ENCODE assay signal across 8 cellular contexts in the genomic region with DNA sequence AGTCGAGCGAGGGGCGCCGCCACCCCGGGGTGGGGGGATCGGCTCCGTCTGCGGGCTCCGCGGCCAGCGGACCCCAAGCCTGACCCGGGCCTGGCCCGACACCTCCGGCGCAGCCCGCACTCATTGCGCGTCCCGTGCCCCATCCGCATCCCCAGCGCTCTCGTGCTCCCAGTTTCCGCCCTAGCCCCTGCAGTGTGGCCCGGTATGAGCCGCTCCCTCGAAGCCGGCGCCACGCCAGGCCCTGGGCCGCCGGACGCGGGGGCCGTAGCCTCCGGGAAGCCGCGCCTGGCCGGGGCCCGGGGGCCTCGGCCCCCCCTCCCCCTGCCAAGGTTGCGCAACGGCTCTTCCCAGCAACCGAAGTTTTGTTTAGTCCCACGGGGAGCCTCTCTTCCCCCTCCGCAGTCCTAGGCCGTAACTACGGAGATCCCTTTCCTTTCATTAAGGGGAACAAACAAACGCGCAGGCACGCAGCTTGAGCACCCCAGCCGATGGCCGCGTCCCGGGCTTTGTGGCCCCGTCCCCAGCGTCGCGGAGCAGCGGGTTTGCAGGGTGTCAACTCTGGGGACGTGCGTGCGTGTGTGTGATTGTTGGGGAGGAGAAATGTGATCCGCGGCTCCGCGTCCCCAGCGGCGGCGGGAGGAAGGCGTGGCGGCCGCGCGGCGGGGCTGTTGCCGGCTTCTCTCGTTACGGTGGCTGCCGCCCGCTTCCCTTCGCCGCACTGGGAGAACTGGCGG. TPM values are rescaled to one million over a fixed set of nuclear protein-coding genes. Genes with fewer than 3 reads are reported as not detected.
DNase-seq lines count a peak whose midpoint lies in the region; ATAC-seq, FAIRE-seq and TF ChIP-seq lines count a peak whose summit lies in the region.

No MANE protein-coding gene starts in this region.

- TF ChIP-seq CTCF in D721Med (IDR thresholded peaks at IDR 0.05; ENCODE audit: insufficient read depth, missing control alignments), result no peak

- no peak for FAIRE-seq in D721Med (lab: Jason Lieb, UNC)

- peak; percentile 67 to 85 for DNase-seq in NCI-H187 (lab: John Stamatoyannopoulos, UW)
- DNase-seq in T1000 (lab: John Stamatoyannopoulos, UW), result peak; percentile 80
- DNase-seq in astrocyte of the hippocampus (ENCODE audit: low read depth, low spot score), result peak; percentile 89
- peak; percentile 27 to 95 (median 73) for DNase-seq in hypothalamus (lab: John Stamatoyannopoulos, UW)
- peak; percentile 95 for DNase-seq in sciatic nerve (ENCODE audit: low spot score)
- DNase-seq in D721Med (ENCODE audit: insufficient read length, low spot score), result no peak

- intact Hi-C loops in sciatic nerve (cut with DNase I), result no loop called here

- peak; percentile 39 for ATAC-seq in GM18498 (IDR thresholded peaks at IDR 0.05; ENCODE audit: unreplicated experiment)
- ATAC-seq in HG02884 (IDR thresholded peaks at IDR 0.05; ENCODE audit: unreplicated experiment), result peak; percentile 36
- ATAC-seq in sciatic nerve, result peak; percentile 94

RNA-seq across cellular contexts. Expression of gene HIPK3, which starts 0.9 kb away (rescaled TPM):
- 244 TPM for total RNA-seq in sciatic nerve

Comparison
In these comparisons a context has a peak if more than half of its experiments do, and no peak if none do; other contexts are left out.
1. ATAC-seq: peak in every context shown above with its lines; median percentile 94 in sciatic nerve; 39 in GM18498; 36 in HG02884.